Comparison of ENCODE assay signal across 17 cellular contexts in the genomic region with DNA sequence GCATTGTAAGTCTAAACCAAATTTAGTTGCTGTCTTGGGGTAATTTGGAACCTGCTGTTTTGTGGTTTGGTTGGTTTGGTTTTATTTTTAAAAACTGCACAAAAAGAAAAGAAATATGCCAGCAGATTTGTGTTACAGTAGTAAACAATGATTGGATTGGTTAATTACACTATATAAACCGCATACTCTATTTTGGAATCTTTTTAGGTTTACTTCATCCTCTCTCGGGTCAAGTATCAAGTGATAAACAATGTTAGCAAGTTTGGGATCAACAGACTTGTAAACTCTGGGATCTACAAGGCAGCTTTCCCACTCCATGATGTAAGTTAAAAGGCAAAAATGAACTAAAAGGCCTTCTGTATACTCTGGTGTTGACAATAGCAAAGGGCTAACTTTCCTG.
DNase-seq lines count a peak whose midpoint lies in the region; ATAC-seq and TF ChIP-seq lines count a peak whose summit lies in the region.
"Had no signal": no experiment of that assay in that cellular context is flagged by ENCODE, and none has a peak within 500 bp of the region (broad histone marks: within the 10 kb centered on the region; RNA-seq: fewer than 3 reads in every experiment).

No MANE protein-coding gene starts in this region.

- no peak for ATAC-seq in activated T-cell treated with anti-CD3 and anti-CD28 coated beads, Interleukin-2, amount 50 U/mL, for 72 hours (replicated peaks in 1 of 2)
- ATAC-seq in psoas muscle: no peak

- TF ChIP-seq CTCF in psoas muscle (IDR thresholded peaks at IDR 0.05) (no peak), breast epithelium (IDR thresholded peaks at IDR 0.05) (no peak)

- TF ChIP-seq POLR2A in breast epithelium (IDR thresholded peaks at IDR 0.05): no peak

- peaks cover 8 to 9% of the 10 kb centered on the region in 2 donors for H3K36me3 Mint-ChIP-seq in activated T-cell treated with anti-CD3 and anti-CD28 coated beads, Interleukin-2, amount 50 U/mL, for 72 hours (ENCODE audit: insufficient read depth in 2 of 2)
- H3K36me3 Mint-ChIP-seq in activated T-cell treated with anti-CD3 and anti-CD28 coated beads, Interleukin-2, amount 50 U/mL, for 24 hours (ENCODE audit: low read depth): peaks cover 62% of the 10 kb centered on the region

- no peaks in the 10 kb centered on the region for H3K27me3 ChIP-seq in psoas muscle (ENCODE audit: insufficient read depth in 3 of 3, low read length in 2 of 3)
- no peaks in the 10 kb centered on the region for H3K27me3 ChIP-seq in breast epithelium

- no peak overlapping the region for H3K4me3 ChIP-seq in psoas muscle
- no peak overlapping the region for H3K4me3 ChIP-seq in breast epithelium
- H3K4me3 ChIP-seq: GM23248 had no signal

- H3K27ac Mint-ChIP-seq in activated T-cell treated with anti-CD3 and anti-CD28 coated beads, Interleukin-2, amount 50 U/mL, for 72 hours: peak overlapping the region; percentile 57
- H3K27ac Mint-ChIP-seq in activated T-cell treated with anti-CD3 and anti-CD28 coated beads, Interleukin-2, amount 50 U/mL, for 24 hours: no peak overlapping the region
- H3K27ac Mint-ChIP-seq: B cell; CD4-positive, alpha-beta T cell had no signal

- DNase-seq in activated T-cell treated with anti-CD3 and anti-CD28 coated beads, Interleukin-2, amount 50 U/mL, for 72 hours: no peak
- no peak for DNase-seq in activated T-cell treated with anti-CD3 and anti-CD28 coated beads, Interleukin-2, amount 50 U/mL, for 24 hours
- DNase-seq in fibroblast of gingiva (ENCODE audit: low read depth) (peak; percentile 17), psoas muscle (no peak), breast epithelium (ENCODE audit: low spot score in 2 of 2) (no peak), NCI-H1105 treated with DMSO at 0.1 percent for 48 hours (lab: John Stamatoyannopoulos, UW) (no peak)
- DNase-seq in stimulated activated naive CD4-positive, alpha-beta T cell treated with Interleukin-2 at 50 U/mL for 16 hours (lab: John Stamatoyannopoulos, UW): no peak
- DNase-seq: 8988T; ACHN; C1 segment of cervical spinal cord; Calu3; CD4-positive, alpha-beta T cell; DMS 273 treated with DMSO at 0.1 percent for 48 hours; GM23248; H7 had no signal

- intact Hi-C loops in psoas muscle (cut with DNase I): no loop called here
- intact Hi-C loops in breast epithelium (cut with DNase I; ENCODE audit: low total_unique reads): no loop called here

- H3K27me3 Mint-ChIP-seq in activated T-cell treated with anti-CD3 and anti-CD28 coated beads, Interleukin-2, amount 50 U/mL, for 72 hours (ENCODE audit: low read depth): no peaks in the 10 kb centered on the region
- H3K27me3 Mint-ChIP-seq in activated T-cell treated with anti-CD3 and anti-CD28 coated beads, Interleukin-2, amount 50 U/mL, for 24 hours: no peaks in the 10 kb centered on the region
- H3K27me3 Mint-ChIP-seq: B cell; CD4-positive, alpha-beta T cell had no signal

- 91 to 97% (median 93%) methylated on average over 2 of the region's 2 CpGs for WGBS in psoas muscle, 3 donors

- peaks cover 6% of the 10 kb centered on the region for H3K4me1 ChIP-seq in psoas muscle
- H3K4me1 ChIP-seq in breast epithelium: no peaks in the 10 kb centered on the region

- no peaks in the 10 kb centered on the region for H3K4me1 Mint-ChIP-seq in activated T-cell treated with anti-CD3 and anti-CD28 coated beads, Interleukin-2, amount 50 U/mL, for 72 hours (ENCODE audit: low read depth)
- peaks cover 2% of the 10 kb centered on the region for H3K4me1 Mint-ChIP-seq in activated T-cell treated with anti-CD3 and anti-CD28 coated beads, Interleukin-2, amount 50 U/mL, for 24 hours (ENCODE audit: low read depth)
- H3K4me1 Mint-ChIP-seq: B cell had no signal

- H3K9me3 Mint-ChIP-seq in activated T-cell treated with anti-CD3 and anti-CD28 coated beads, Interleukin-2, amount 50 U/mL, for 72 hours: no peaks in the 10 kb centered on the region
- H3K9me3 Mint-ChIP-seq in activated T-cell treated with anti-CD3 and anti-CD28 coated beads, Interleukin-2, amount 50 U/mL, for 24 hours: no peaks in the 10 kb centered on the region
- H3K9me3 Mint-ChIP-seq: CD4-positive, alpha-beta T cell had no signal

- no peak overlapping the region for H3K4me3 Mint-ChIP-seq in activated T-cell treated with anti-CD3 and anti-CD28 coated beads, Interleukin-2, amount 50 U/mL, for 72 hours
- H3K4me3 Mint-ChIP-seq in activated T-cell treated with anti-CD3 and anti-CD28 coated beads, Interleukin-2, amount 50 U/mL, for 24 hours: no peak overlapping the region
- H3K4me3 Mint-ChIP-seq: B cell; CD4-positive, alpha-beta T cell had no signal

- H3K9me3 ChIP-seq in psoas muscle (no peaks in the 10 kb centered on the region), breast epithelium (no peaks in the 10 kb centered on the region)

- H3K36me3 ChIP-seq in psoas muscle (ENCODE audit: insufficient read depth in 1 of 2, low read depth in 1 of 2) (peaks cover 23 to 70% of the 10 kb centered on the region in 2 donors), breast epithelium (no peaks in the 10 kb centered on the region)

- H3K27ac ChIP-seq in psoas muscle (peak overlapping the region; percentile 3), breast epithelium (no peak overlapping the region)
- H3K27ac ChIP-seq: GM23248, HL-60 had no signal
